15 cellular contexts compared by ENCODE assay signal in the genomic region with DNA sequence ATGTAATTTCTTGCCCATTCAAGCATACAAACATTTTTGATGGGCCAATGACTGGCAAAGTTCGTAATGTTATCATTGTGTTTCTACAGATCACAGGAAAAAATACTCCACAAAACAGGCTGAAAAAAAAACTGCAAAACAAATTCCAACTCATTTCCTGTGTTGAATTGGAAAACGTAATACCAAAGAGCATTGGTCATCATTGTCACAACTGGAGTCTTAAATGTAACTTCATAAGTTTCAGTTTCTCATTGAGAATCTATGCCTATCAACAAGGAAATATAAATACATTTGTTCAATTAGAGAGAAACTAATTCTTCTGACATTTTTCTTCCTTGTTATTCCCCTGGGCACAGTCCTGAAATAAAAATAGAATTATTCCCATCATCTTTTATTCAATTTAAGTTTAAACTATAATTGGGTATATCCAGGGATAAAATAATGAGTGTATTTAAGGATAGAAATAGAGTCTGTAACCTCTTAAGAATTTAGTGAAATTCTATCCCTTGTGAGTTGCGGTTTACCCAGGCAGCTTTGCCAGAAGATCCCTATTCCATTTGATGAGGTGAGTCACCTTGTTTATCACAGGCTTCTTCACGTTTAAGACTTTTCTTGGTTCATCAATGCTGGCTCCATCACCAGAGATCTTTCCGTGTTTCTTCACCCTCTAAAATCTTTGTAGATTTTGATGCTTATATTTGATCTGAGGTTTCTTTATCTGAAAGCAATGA.
DNase-seq lines count a peak whose midpoint lies in the region; ATAC-seq, FAIRE-seq and TF ChIP-seq lines count a peak whose summit lies in the region.
"Had no signal": no experiment of that assay in that cellular context is flagged by ENCODE, and none has a peak within 500 bp of the region (broad histone marks: within the 10 kb centered on the region; RNA-seq: fewer than 3 reads in every experiment).

No MANE protein-coding gene starts in this region.

- in situ Hi-C loops in astrocyte of the spinal cord (cut with HindIII; ENCODE audit: low sequenced_read_pairs), result no loop called here

- peak; percentile 62 for FAIRE-seq in islet of Langerhans (lab: Jason Lieb, UNC)
- FAIRE-seq: TTC549 had no signal

- H3K36me3 ChIP-seq in ACC112 (ENCODE audit: insufficient read depth, low read length), result no peaks in the 10 kb centered on the region
- H3K36me3 ChIP-seq: upper lobe of right lung had no signal

- no peaks in the 10 kb centered on the region for H3K27me3 ChIP-seq in ACC112 (ENCODE audit: insufficient read depth, low read length)
- H3K27me3 ChIP-seq: upper lobe of right lung had no signal

- peak overlapping the region; percentile 78 for H2AFZ ChIP-seq in ACC112 (ENCODE audit: low read length, unreplicated experiment)

- no peaks in the 10 kb centered on the region for H3K79me2 ChIP-seq in ACC112 (ENCODE audit: control insufficient read depth, insufficient read depth, low read length, unreplicated experiment)

- H3K4me3 ChIP-seq in ACC112 (ENCODE audit: low read depth, low read length), result peak overlapping the region; percentile 67
- no peak overlapping the region for H3K4me3 ChIP-seq in astrocyte of the spinal cord (ENCODE audit: low read depth, low read length)
- H3K4me3 ChIP-seq: upper lobe of right lung had no signal

- no peak for ATAC-seq in HG02973 (IDR thresholded peaks at IDR 0.05; ENCODE audit: unreplicated experiment)
- ATAC-seq: upper lobe of right lung had no signal

- H3K4me1 ChIP-seq in ACC112 (ENCODE audit: control insufficient read depth, insufficient read depth, low read length, unreplicated experiment), result peaks cover 21% of the 10 kb centered on the region

- H3K27ac ChIP-seq in ACC112 (ENCODE audit: low read depth, low read length), result peak overlapping the region; percentile 95
- H3K27ac ChIP-seq: upper lobe of right lung had no signal

- TF ChIP-seq CTCF in astrocyte of the spinal cord (IDR thresholded peaks at IDR 0.05; ENCODE audit: low read depth, low read length), result no peak

- DNase-seq in HPDE6-E6E7 (ENCODE audit: extremely low spot score), result peak; percentile 78
- DNase-seq in astrocyte of the spinal cord (ENCODE audit: low read depth, low spot score), result peak; percentile 72
- DNase-seq in effector CD8-positive, alpha-beta T cell (lab: John Stamatoyannopoulos, UW), result no peak
- no peak for DNase-seq in cortex of kidney (lab: John Stamatoyannopoulos, UW)
- no peak for DNase-seq in DMS53 (lab: John Stamatoyannopoulos, UW)
- DNase-seq: activated naive CD8-positive, alpha-beta T cell treated with anti-CD3 and anti-CD28 coated beads, Interleukin-2, amount 10 ng/mL, durations not matched to agents 7 days and 5 days; effector CD4-positive, alpha-beta T cell; naive B cell; NCI-H1048; NCI-H524; upper lobe of right lung had no signal

Comparison
In these comparisons a context has a peak if more than half of its experiments do, and no peak if none do; other contexts are left out.
1. DNase-seq: peak in HPDE6-E6E7 (single experiment) and astrocyte of the spinal cord (single experiment); none in effector CD8-positive, alpha-beta T cell (single experiment), cortex of kidney (single experiment) and DMS53 (single experiment).